8 cellular contexts compared by ENCODE assay signal in genomic region chr10:103192451-103193106, GRCh38. TPM values are rescaled to one million over a fixed set of nuclear protein-coding genes. Genes with fewer than 3 reads are reported as not detected.
DNase-seq lines count a peak whose midpoint lies in the region; ATAC-seq and TF ChIP-seq lines count a peak whose summit lies in the region.

No MANE protein-coding gene starts in this region.

- TF ChIP-seq POLR2A in uterus (IDR thresholded peaks at IDR 0.05): peak in 1 of 2 donors; percentile 18

- peak overlapping the region; percentile 91 for H3K4me2 ChIP-seq in GM23338
- H3K4me2 ChIP-seq in Loucy (ENCODE audit: low read depth, low read length, poor library complexity, severe bottlenecking): peak overlapping the region; percentile 99

- 0% methylated on average over 33 to 62 of the region's 62 CpGs for WGBS in psoas muscle, 3 donors

- H3K4me1 ChIP-seq in GM23338 (ENCODE audit: insufficient read depth) (peaks cover 27% of the 10 kb centered on the region), Loucy (ENCODE audit: insufficient read depth, low read length, poor library complexity, severe bottlenecking) (peaks cover 56% of the 10 kb centered on the region), right atrium auricular region (peaks cover 0 to 59% of the 10 kb centered on the region in 2 donors), psoas muscle (peaks cover 39% of the 10 kb centered on the region), uterus (no peaks in the 10 kb centered on the region)

- DNase-seq in GM03348 (ENCODE audit: low spot score) (peak; percentile 68), GM23338 (ENCODE audit: low spot score) (peak; percentile 75), T-cell (peak; percentile 4 to 67 (median 42)), right atrium auricular region (ENCODE audit: low spot score) (peak; percentile 86), psoas muscle (peak; percentile 87 to 92), uterus (peak; percentile 73 to 74)

- no peaks in the 10 kb centered on the region for H3K9me3 Mint-ChIP-seq in GM23338
- no peaks in the 10 kb centered on the region for H3K9me3 Mint-ChIP-seq in T-cell

- no peaks in the 10 kb centered on the region for H3K9me3 ChIP-seq in Loucy (ENCODE audit: insufficient read depth, low read depth, low read length)
- no peaks in the 10 kb centered on the region for H3K9me3 ChIP-seq in right atrium auricular region
- H3K9me3 ChIP-seq in psoas muscle: no peaks in the 10 kb centered on the region
- no peaks in the 10 kb centered on the region for H3K9me3 ChIP-seq in uterus

- H3K79me2 ChIP-seq in GM23338 (replicated peaks; ENCODE audit: insufficient read depth) (peaks cover 51% of the 10 kb centered on the region), Loucy (ENCODE audit: insufficient read depth, low read length) (peaks cover 53% of the 10 kb centered on the region)

- H2AFZ ChIP-seq in GM23338: no peak overlapping the region
- H2AFZ ChIP-seq in Loucy (ENCODE audit: low read length): peak overlapping the region; percentile 38; the same call in 1 of the 2 replicates

- H3F3A ChIP-seq in GM23338 (replicated peaks; ENCODE audit: low read depth) (peaks cover 5% of the 10 kb centered on the region; the same call in 1 of the 2 replicates), Loucy (ENCODE audit: low read depth) (no peaks in the 10 kb centered on the region)

- peak overlapping the region; percentile 95 for H3K27ac Mint-ChIP-seq in GM23338
- H3K27ac Mint-ChIP-seq in T-cell: peak overlapping the region; percentile 77 to 98

- H3K9ac ChIP-seq in Loucy (ENCODE audit: low read depth, low read length, poor library complexity, severe bottlenecking): peak overlapping the region; percentile 96

- H4K20me1 ChIP-seq in GM23338 (replicated peaks; ENCODE audit: insufficient read depth) (peaks cover 16% of the 10 kb centered on the region; the same call in 1 of the 2 replicates), Loucy (ENCODE audit: insufficient read depth, low read length, poor library complexity, severe bottlenecking) (peaks cover 41% of the 10 kb centered on the region)

- H3K27me3 Mint-ChIP-seq in GM23338 (ENCODE audit: insufficient read depth, low read depth, poor library complexity): peaks cover 15% of the 10 kb centered on the region
- no peaks in the 10 kb centered on the region for H3K27me3 Mint-ChIP-seq in T-cell

- CTCF ChIA-PET in T-cell (lab: Charles Lee): interaction anchor here in 1 of 2 donors (0.9 to 1.0 kb wide), 2 partner anchors 52 to 88 kb away, joined by 3 read pairs; no protein-coding TSS in a partner anchor

- H3K27me3 ChIP-seq in GM23338 (ENCODE audit: insufficient read depth) (peaks cover 11% of the 10 kb centered on the region), Loucy (ENCODE audit: insufficient read depth, low read length, poor library complexity, severe bottlenecking) (no peaks in the 10 kb centered on the region), right atrium auricular region (no peaks in the 10 kb centered on the region), psoas muscle (ENCODE audit: insufficient read depth in 3 of 3, low read length in 2 of 3) (no peaks in the 10 kb centered on the region), uterus (no peaks in the 10 kb centered on the region)

- intact Hi-C loops in psoas muscle (cut with DNase I) (loop anchor here (5.0 kb wide), 3 partner anchors 40 to 50 kb away; no protein-coding TSS in a partner anchor), uterus (cut with DNase I; ENCODE audit: low total_unique reads) (no loop called here)

- H3K4me1 Mint-ChIP-seq in GM23338: peaks cover 38% of the 10 kb centered on the region
- peaks cover 39 to 50% (median 50%) of the 10 kb centered on the region in 3 donors for H3K4me1 Mint-ChIP-seq in T-cell

- H3K36me3 ChIP-seq in GM23338 (ENCODE audit: insufficient read depth) (no peaks in the 10 kb centered on the region), Loucy (ENCODE audit: insufficient read depth, low read length) (no peaks in the 10 kb centered on the region), right atrium auricular region (no peaks in the 10 kb centered on the region), psoas muscle (ENCODE audit: insufficient read depth in 1 of 2, low read depth in 1 of 2) (no peaks in the 10 kb centered on the region), uterus (no peaks in the 10 kb centered on the region)

- peak overlapping the region; percentile 83 for H3K27ac ChIP-seq in GM23338 (ENCODE audit: low read depth)
- peak overlapping the region; percentile 84 for H3K27ac ChIP-seq in angular gyrus (ENCODE audit: low read depth, low read length)
- peak overlapping the region; percentile 97 for H3K27ac ChIP-seq in right atrium auricular region
- peak overlapping the region; percentile 99 for H3K27ac ChIP-seq in psoas muscle
- peak overlapping the region; percentile 90 to 96 for H3K27ac ChIP-seq in uterus

- POLR2A ChIA-PET in T-cell (lab: Charles Lee): interaction anchor here (0.5 to 0.9 kb wide), 2 partner anchors 10 to 33 kb away, joined by 3 read pairs; no protein-coding TSS in a partner anchor

- ATAC-seq in GM23338 (peak; percentile 74), T-cell (replicated peaks in 1 of 4) (peak; percentile 59 to 71 (median 63)), psoas muscle (peak; percentile 56 to 73 (median 69))

- peak overlapping the region; percentile 90 for H3K4me3 Mint-ChIP-seq in GM23338
- peak overlapping the region; percentile 97 to 99 (median 99) for H3K4me3 Mint-ChIP-seq in T-cell

- H3K4me3 ChIP-seq in GM23338: peak overlapping the region; percentile 95
- peak overlapping the region; percentile 96 for H3K4me3 ChIP-seq in Loucy (ENCODE audit: low read length, poor library complexity, severe bottlenecking)
- peak overlapping the region; percentile 91 to 96 for H3K4me3 ChIP-seq in right atrium auricular region
- peak overlapping the region; percentile 89 for H3K4me3 ChIP-seq in psoas muscle
- peak overlapping the region; percentile 74 to 95 for H3K4me3 ChIP-seq in uterus

- H3K36me3 Mint-ChIP-seq in GM23338 (ENCODE audit: low read depth) (peaks cover 3% of the 10 kb centered on the region; the same call in 1 of the 3 replicates), T-cell (peaks cover 9% of the 10 kb centered on the region)

- H3K9me2 ChIP-seq in GM23338 (ENCODE audit: insufficient read depth) (no peaks in the 10 kb centered on the region), Loucy (replicated peaks; ENCODE audit: low read depth, low read length) (no peaks in the 10 kb centered on the region)

- no peak for TF ChIP-seq CTCF in GM23338 (conservative IDR thresholded peaks at IDR 0.05; ENCODE audit: low read depth in 2 of 2)
- TF ChIP-seq CTCF in Loucy (conservative IDR thresholded peaks at IDR 0.05; ENCODE audit: low read length): no peak
- TF ChIP-seq CTCF in right atrium auricular region (IDR thresholded peaks at IDR 0.05): no peak
- TF ChIP-seq CTCF in psoas muscle (IDR thresholded peaks at IDR 0.05): no peak
- TF ChIP-seq CTCF in uterus (IDR thresholded peaks at IDR 0.05): no peak

TF ChIP-seq in GM23338, 12 proteins besides CTCF, POLR2A, EP300 and RAD21 (continues in another document):
- TF ChIP-seq EZH2 (IDR thresholded peaks at IDR 0.05; ENCODE audit: low read depth, unreplicated experiment) (no peak), EZH2phosphoT487 (IDR thresholded peaks at IDR 0.05; ENCODE audit: unreplicated experiment) (no peak), POLR2AphosphoS5 (IDR thresholded peaks at IDR 0.05; ENCODE audit: low read depth) (peak; percentile 36; the same call in 1 of the 2 replicates), NANOG (IDR thresholded peaks at IDR 0.05; ENCODE audit: borderline replicate concordance) (no peak), STAT1 (IDR thresholded peaks at IDR 0.05; ENCODE audit: unreplicated experiment) (no peak), ZNF331 (CRISPR knock-in tag; IDR thresholded peaks at IDR 0.05; ENCODE audit: low read depth) (no peak)

RNA-seq across cellular contexts. Expression of gene NT5C2, which starts 0.5 kb away (rescaled TPM):
- total RNA-seq in GM23338 (2014; rRNA removed; shearing (Covaris generic)): 85.4 and 107 TPM in 2 replicates
- polyA plus RNA-seq in GM23338 (2016; fragmentation: Nextera tagmentation; extraction: Ambion mirVana): 27.1 and 33.9 TPM in 2 replicates
- total RNA-seq in T-cell: 10 to 100 TPM; 49.7 to 63.5 (median 54.0) TPM
- total RNA-seq in right atrium auricular region: 10 to 100 TPM; 28.5 to 32.7 TPM
- 10 to 100 TPM; 64.5 to 94.6 (median 80.4) TPM for total RNA-seq in psoas muscle
- polyA plus RNA-seq in psoas muscle: 10 to 100 TPM; 17.8 to 57.6 (median 41.5) TPM
- total RNA-seq in uterus: 100 to 1,000 TPM in 2 of 4 donors, 10 to 100 TPM in 2; 12.3 to 134 (median 99.4) TPM

RNA-seq across cellular contexts. Expression of gene RPEL1, which starts 53.1 kb away (rescaled TPM):
- not detected in 2 replicates for total RNA-seq in GM23338 (2014; rRNA removed; shearing (Covaris generic))
- polyA plus RNA-seq in GM23338 (2016; fragmentation: Nextera tagmentation; extraction: Ambion mirVana): 0.21 TPM in 1 of 2 replicates, not detected in the other
- not detected for total RNA-seq in T-cell
- total RNA-seq in right atrium auricular region: not detected
- not detected for total RNA-seq in psoas muscle
- under 1 TPM in 1 of 3 donors, not detected in 2; 0.01 TPM for polyA plus RNA-seq in psoas muscle
- total RNA-seq in uterus: under 1 TPM in 2 of 4 donors, not detected in 2; 0.26 to 0.35 TPM

Comparison
In these comparisons a context has a peak if more than half of its experiments do, and no peak if none do; other contexts are left out.
1. Peak in every context shown above with its lines: DNase-seq, ATAC-seq, H3K4me3 ChIP-seq and H3K27ac ChIP-seq.